In the genomic region with DNA sequence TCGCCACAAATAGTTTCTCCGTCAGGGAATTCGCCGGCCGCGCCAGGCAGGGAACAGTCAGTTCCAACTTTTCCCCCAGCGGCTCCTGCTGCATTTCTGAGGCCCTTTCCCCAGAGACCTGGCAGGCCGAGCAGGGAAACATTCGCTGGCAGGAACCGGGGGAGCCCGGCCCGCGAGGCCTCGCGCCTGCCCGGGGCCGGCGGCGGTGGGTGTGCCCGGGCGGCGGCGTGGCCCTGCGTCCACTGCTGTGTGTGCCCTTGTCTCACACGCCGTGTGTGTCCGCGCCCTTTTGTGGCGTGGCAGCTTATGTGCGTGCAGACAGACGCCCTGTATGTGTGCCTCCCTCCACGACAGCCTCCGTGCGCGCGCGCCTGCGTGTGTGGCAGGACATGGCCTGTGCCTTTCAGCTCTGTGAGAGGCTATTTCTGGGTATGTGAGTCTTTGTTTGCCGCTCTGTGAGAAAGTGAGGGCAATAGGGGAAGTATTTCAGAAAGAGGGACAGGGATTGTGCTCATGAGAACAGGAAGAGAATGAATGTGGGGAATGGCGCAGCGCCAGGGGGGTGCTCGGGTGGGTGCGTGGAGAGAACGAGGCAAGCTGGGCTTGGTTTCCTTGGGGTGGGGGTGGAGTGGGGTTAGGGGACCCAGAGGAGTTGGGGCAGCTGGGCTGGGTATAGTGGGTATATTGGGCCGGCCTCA, we compare ENCODE assay signal across 1 cellular context.
A peak's percentile ranks its signal among the peaks of the same experiment; 100 is the strongest.
TF ChIP-seq lines count a peak whose summit lies in the region.

No MANE protein-coding gene starts in this region.

TF ChIP-seq in GM12878, 131 proteins besides CTCF, POLR2A, EP300 and RAD21:
- peak; percentile 81 for TF ChIP-seq SUZ12 (IDR thresholded peaks at IDR 0.05; ENCODE audit: unreplicated experiment)
- no peak for TF ChIP-seq JUND (IDR thresholded peaks at IDR 0.05; ENCODE audit: low read depth, low read length)
